In the genomic region with DNA sequence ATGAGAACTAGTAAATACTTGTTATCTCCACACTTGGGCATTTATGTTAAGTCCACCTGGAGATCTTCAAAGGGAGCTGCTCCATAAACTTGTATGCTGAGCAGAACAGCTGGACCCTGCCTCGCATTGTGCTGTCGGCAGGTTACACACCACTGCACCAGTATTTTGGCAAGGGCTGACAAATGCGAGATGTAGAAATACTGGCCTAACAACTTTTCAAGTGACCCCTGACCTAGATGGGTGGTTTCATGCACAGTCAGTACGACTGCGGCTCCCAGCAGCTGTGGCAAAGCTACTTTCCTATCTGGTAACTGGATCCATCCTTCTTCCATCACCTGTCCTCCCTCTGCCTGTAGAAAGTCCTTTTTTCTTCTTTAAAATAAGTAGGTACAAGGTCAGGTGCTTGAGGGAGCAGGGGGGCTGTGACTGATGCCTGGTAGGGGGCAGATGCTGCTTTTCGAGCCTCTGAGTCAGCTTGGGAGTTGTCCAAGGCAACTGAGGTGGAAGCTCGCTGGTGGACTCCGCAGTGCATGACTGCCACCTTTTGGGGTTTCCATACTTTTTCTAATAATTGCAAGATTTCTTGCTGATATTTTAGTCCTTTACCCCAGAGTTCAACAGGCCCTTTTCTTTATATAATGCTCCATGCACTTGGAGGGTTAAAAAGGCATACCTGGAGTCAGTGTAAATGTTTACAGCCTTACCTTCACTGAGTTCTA, we compare ENCODE assay signal across 26 cellular contexts.
"Had no signal": no experiment of that assay in that cellular context is flagged by ENCODE, and none has a peak within 500 bp of the region (broad histone marks: within the 10 kb centered on the region; RNA-seq: fewer than 3 reads in every experiment).

No MANE protein-coding gene starts in this region.

- H3K27me3 ChIP-seq: foreskin keratinocyte, suprapubic skin, transverse colon, uterus had no signal

- H3K36me3 ChIP-seq: prostate gland, uterus had no signal

- H3K4me3 ChIP-seq: coronary artery, prostate gland, skin epidermis, suprapubic skin, transverse colon, uterus had no signal

- H3K4me1 ChIP-seq: foreskin keratinocyte, prostate gland, suprapubic skin, transverse colon, uterus had no signal

- H3K27ac ChIP-seq: coronary artery, foreskin keratinocyte, prostate gland, skin epidermis, suprapubic skin, transverse colon, uterus had no signal

- ATAC-seq: foreskin keratinocyte; left ventricle myocardium superior; natural killer cell; right cardiac atrium; stimulated activated naive CD8-positive, alpha-beta T cell treated with anti-CD3 and anti-CD28 coated beads, Interleukin-15, amount 100 ng/mL, for 72 hours had no signal

- DNase-seq: activated CD4-positive, alpha-beta T cell treated with anti-CD3 and anti-CD28 coated beads for 4 hours; activated CD4-positive, alpha-beta T cell treated with anti-CD3 and anti-CD28 coated beads, Interleukin-2, amount 50 U/mL, for 48 hours; activated CD4-positive, CD25-positive, alpha-beta regulatory T cell; activated naive CD4-positive, alpha-beta T cell treated with anti-CD3 and anti-CD28 coated beads for 36 hours; activated naive CD8-positive, alpha-beta T cell treated with anti-CD3 and anti-CD28 coated beads, Interleukin-2, amount 10 ng/mL, durations not matched to agents 7 days and 5 days; activated T-cell treated with anti-CD3 and anti-CD28 coated beads, Interleukin-2, amount 50 U/mL, for 48 hours; amniotic stem cell; cerebellar nuclear complex; erythroblast; foreskin keratinocyte; immature natural killer cell; kidney glomerular epithelial cell; left ventricle myocardium superior; mammary epithelial cell; midbrain; natural killer cell; right cardiac atrium; stimulated activated CD4-positive, alpha-beta T cell treated with anti-CD3 and anti-CD28 coated beads, Interleukin-1b, Interleukin-23, amount 100 ng/mL, for 48 hours; stimulated activated naive CD8-positive, alpha-beta T cell treated with anti-CD3 and anti-CD28 coated beads, Interleukin-15, amount 100 ng/mL, for 72 hours; T1000; transverse colon; uterus had no signal

- H3K9me3 ChIP-seq: prostate gland had no signal
